12 cellular contexts compared by ENCODE assay signal in the genomic region with DNA sequence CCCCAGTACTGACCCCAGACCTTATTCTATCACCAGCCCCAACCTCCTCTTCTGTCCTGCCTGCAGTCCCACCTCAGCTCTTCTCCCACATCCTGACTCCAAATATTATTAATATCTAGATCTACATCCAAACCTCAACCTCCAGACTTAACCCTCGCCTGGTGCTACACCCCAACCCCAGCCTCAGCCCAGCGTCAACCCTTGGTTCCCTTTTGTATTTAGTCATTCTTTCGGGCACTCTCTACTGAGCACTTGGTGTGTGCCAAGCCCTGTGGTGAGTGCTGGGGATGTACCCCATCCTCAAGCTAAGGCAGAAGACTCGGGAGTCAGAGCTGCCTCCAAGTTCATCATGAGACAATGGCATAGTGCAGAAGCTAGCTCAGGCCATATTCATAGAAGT. TPM values are rescaled to one million over a fixed set of nuclear protein-coding genes. Genes with fewer than 3 reads are reported as not detected.
DNase-seq lines count a peak whose midpoint lies in the region; ATAC-seq and TF ChIP-seq lines count a peak whose summit lies in the region.
"Had no signal": no experiment of that assay in that cellular context is flagged by ENCODE, and none has a peak within 500 bp of the region (broad histone marks: within the 10 kb centered on the region; RNA-seq: fewer than 3 reads in every experiment).

No MANE protein-coding gene starts in this region.

- H3K4me3 Mint-ChIP-seq in IgD-negative memory B cell: peak overlapping the region; percentile 92 to 99 (median 94)
- H3K4me3 Mint-ChIP-seq in WTC11: peak overlapping the region; percentile 67
- H3K4me3 Mint-ChIP-seq in central memory CD8-positive, alpha-beta T cell: peak overlapping the region; percentile 89

- peaks cover 8% of the 10 kb centered on the region for H3K27me3 ChIP-seq in rectal smooth muscle tissue (ENCODE audit: control insufficient read depth, insufficient read depth, low read length)
- H3K27me3 ChIP-seq: body of pancreas had no signal

- peaks cover 44 to 69% (median 59%) of the 10 kb centered on the region in 3 donors for H3K4me1 Mint-ChIP-seq in IgD-negative memory B cell
- peaks cover 29% of the 10 kb centered on the region for H3K4me1 Mint-ChIP-seq in WTC11
- H3K4me1 Mint-ChIP-seq in central memory CD8-positive, alpha-beta T cell: peaks cover 75% of the 10 kb centered on the region

- TF ChIP-seq CTCF in WTC11 (IDR thresholded peaks at IDR 0.05): no peak

- H3K9me3 Mint-ChIP-seq in IgD-negative memory B cell: no peaks in the 10 kb centered on the region
- H3K9me3 Mint-ChIP-seq in WTC11: no peaks in the 10 kb centered on the region
- H3K9me3 Mint-ChIP-seq in central memory CD8-positive, alpha-beta T cell: no peaks in the 10 kb centered on the region

- no peaks in the 10 kb centered on the region for H3K4me1 ChIP-seq in rectal smooth muscle tissue (ENCODE audit: control insufficient read depth, insufficient read depth, low read length)

- CTCF ChIA-PET in WTC11 (lab: Charles Lee): interaction anchor here (0.7 to 1.7 kb wide), 3 partner anchors 14 to 81 kb away, joined by 3 to 10 read pairs (median 3); a partner anchor contains a TSS

- H3K4me3 ChIP-seq in rectal smooth muscle tissue (ENCODE audit: low read length): peak overlapping the region; percentile 57
- H3K4me3 ChIP-seq: body of pancreas had no signal

- no peak overlapping the region for H3K9ac ChIP-seq in rectal smooth muscle tissue (ENCODE audit: low read length)

- POLR2A ChIA-PET in WTC11 (lab: Charles Lee): no interaction called here

- H3K36me3 ChIP-seq in rectal smooth muscle tissue (ENCODE audit: control insufficient read depth, insufficient read depth, low read length): no peaks in the 10 kb centered on the region
- H3K36me3 ChIP-seq: thoracic aorta had no signal

- ATAC-seq in WTC11 (no peak), HG03460 (IDR thresholded peaks at IDR 0.05; ENCODE audit: unreplicated experiment) (no peak), HG03045 (IDR thresholded peaks at IDR 0.05; ENCODE audit: unreplicated experiment) (no peak)
- no peak for ATAC-seq in central memory CD8-positive, alpha-beta T cell (replicated peaks; ENCODE audit: extremely low read depth, poor library complexity, severe bottlenecking)
- ATAC-seq: body of pancreas had no signal

- H3K36me3 Mint-ChIP-seq in IgD-negative memory B cell (peaks cover 2% of the 10 kb centered on the region), WTC11 (peaks cover 6% of the 10 kb centered on the region)
- H3K36me3 Mint-ChIP-seq in central memory CD8-positive, alpha-beta T cell (ENCODE audit: insufficient read depth): peaks cover 33% of the 10 kb centered on the region

- DNase-seq in WTC11 (ENCODE audit: low spot score): no peak
- no peak for DNase-seq in central memory CD8-positive, alpha-beta T cell (ENCODE audit: low spot score in 2 of 2)
- DNase-seq in retina: no peak
- DNase-seq: body of pancreas, OCI-M1 had no signal

- H3K27ac ChIP-seq in rectal smooth muscle tissue (ENCODE audit: low read depth, low read length): no peak overlapping the region
- H3K27ac ChIP-seq: body of pancreas, thoracic aorta had no signal

- no peaks in the 10 kb centered on the region for H3K27me3 Mint-ChIP-seq in IgD-negative memory B cell
- H3K27me3 Mint-ChIP-seq in WTC11 (ENCODE audit: low read depth): peaks cover 59% of the 10 kb centered on the region
- no peaks in the 10 kb centered on the region for H3K27me3 Mint-ChIP-seq in central memory CD8-positive, alpha-beta T cell

- H3K27ac Mint-ChIP-seq in IgD-negative memory B cell (peak overlapping the region; percentile 95 to 98 (median 97)), WTC11 (no peak overlapping the region)
- H3K27ac Mint-ChIP-seq in central memory CD8-positive, alpha-beta T cell (ENCODE audit: low read depth): peak overlapping the region; percentile 98

TF ChIP-seq in WTC11, 78 proteins besides CTCF, POLR2A, EP300 and RAD21:
- TF ChIP-seq KAT7 (CRISPR knock-in tag; IDR thresholded peaks at IDR 0.05; ENCODE audit: borderline replicate concordance) (no peak), ZNF317 (CRISPR knock-in tag; IDR thresholded peaks at IDR 0.05; ENCODE audit: borderline replicate concordance, low read depth) (no peak), ZNF396 (CRISPR knock-in tag; IDR thresholded peaks at IDR 0.05; ENCODE audit: borderline replicate concordance) (no peak), MYBL2 (CRISPR knock-in tag; IDR thresholded peaks at IDR 0.05) (no peak), OVOL2 (CRISPR knock-in tag; IDR thresholded peaks at IDR 0.05; ENCODE audit: borderline replicate concordance) (no peak), PRRX2 (CRISPR knock-in tag; IDR thresholded peaks at IDR 0.05) (no peak), ZNF416 (CRISPR knock-in tag; IDR thresholded peaks at IDR 0.05) (no peak), NFYB (CRISPR knock-in tag; conservative IDR thresholded peaks at IDR 0.05; ENCODE audit: low read depth) (no peak)
- TF ChIP-seq, protein P1, sequence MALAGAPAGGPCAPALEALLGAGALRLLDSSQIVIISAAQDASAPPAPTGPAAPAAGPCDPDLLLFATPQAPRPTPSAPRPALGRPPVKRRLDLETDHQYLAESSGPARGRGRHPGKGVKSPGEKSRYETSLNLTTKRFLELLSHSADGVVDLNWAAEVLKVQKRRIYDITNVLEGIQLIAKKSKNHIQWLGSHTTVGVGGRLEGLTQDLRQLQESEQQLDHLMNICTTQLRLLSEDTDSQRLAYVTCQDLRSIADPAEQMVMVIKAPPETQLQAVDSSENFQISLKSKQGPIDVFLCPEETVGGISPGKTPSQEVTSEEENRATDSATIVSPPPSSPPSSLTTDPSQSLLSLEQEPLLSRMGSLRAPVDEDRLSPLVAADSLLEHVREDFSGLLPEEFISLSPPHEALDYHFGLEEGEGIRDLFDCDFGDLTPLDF (CRISPR knock-in tag; IDR thresholded peaks at IDR 0.05): no peak
- TF ChIP-seq, protein P2, sequence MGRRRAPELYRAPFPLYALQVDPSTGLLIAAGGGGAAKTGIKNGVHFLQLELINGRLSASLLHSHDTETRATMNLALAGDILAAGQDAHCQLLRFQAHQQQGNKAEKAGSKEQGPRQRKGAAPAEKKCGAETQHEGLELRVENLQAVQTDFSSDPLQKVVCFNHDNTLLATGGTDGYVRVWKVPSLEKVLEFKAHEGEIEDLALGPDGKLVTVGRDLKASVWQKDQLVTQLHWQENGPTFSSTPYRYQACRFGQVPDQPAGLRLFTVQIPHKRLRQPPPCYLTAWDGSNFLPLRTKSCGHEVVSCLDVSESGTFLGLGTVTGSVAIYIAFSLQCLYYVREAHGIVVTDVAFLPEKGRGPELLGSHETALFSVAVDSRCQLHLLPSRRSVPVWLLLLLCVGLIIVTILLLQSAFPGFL (CRISPR knock-in tag; IDR thresholded peaks at IDR 0.05; ENCODE audit: borderline replicate concordance): no peak
- TF ChIP-seq, protein P3, sequence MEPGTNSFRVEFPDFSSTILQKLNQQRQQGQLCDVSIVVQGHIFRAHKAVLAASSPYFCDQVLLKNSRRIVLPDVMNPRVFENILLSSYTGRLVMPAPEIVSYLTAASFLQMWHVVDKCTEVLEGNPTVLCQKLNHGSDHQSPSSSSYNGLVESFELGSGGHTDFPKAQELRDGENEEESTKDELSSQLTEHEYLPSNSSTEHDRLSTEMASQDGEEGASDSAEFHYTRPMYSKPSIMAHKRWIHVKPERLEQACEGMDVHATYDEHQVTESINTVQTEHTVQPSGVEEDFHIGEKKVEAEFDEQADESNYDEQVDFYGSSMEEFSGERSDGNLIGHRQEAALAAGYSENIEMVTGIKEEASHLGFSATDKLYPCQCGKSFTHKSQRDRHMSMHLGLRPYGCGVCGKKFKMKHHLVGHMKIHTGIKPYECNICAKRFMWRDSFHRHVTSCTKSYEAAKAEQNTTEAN (CRISPR knock-in tag; IDR thresholded peaks at IDR 0.05): no peak
TF ChIP-seq in WTC11: peak in this region for 0.

RNA-seq across cellular contexts. Expression of a gene that starts 1.1 kb away (rescaled TPM):
- 17.6 TPM for polyA plus RNA-seq in IgD-negative memory B cell
- total RNA-seq in WTC11 (2021): 0.60 to 1.7 TPM (median 1.4 TPM) in 3 replicates
- total RNA-seq: body of pancreas, lower leg skin, pulmonary artery endothelial cell had no signal

RNA-seq across cellular contexts. Expression of a gene that starts 31.9 kb away (rescaled TPM):
- polyA plus RNA-seq in IgD-negative memory B cell: 28.3 TPM
- 9.9 to 13.9 TPM (median 13.1 TPM) in 3 replicates for total RNA-seq in WTC11 (2021)
